ENCODE assay signal across 26 cellular contexts in genomic region chr3:154003649-154004048, GRCh38.
"Had no signal": no experiment of that assay in that cellular context is flagged by ENCODE, and none has a peak within 500 bp of the region (broad histone marks: within the 10 kb centered on the region; RNA-seq: fewer than 3 reads in every experiment).

No MANE protein-coding gene starts in this region.

- H3K36me3 ChIP-seq: ovary, right lobe of liver, sigmoid colon, suprapubic skin, tibial artery, transverse colon, upper lobe of right lung, uterus had no signal

- H2AFZ ChIP-seq: parathyroid adenoma had no signal

- H3K4me1 ChIP-seq: parathyroid adenoma, psoas muscle, right lobe of liver, sigmoid colon, suprapubic skin, testis, tibial artery, transverse colon, upper lobe of right lung, uterus had no signal

- H3K27ac ChIP-seq: ovary, parathyroid adenoma, psoas muscle, right lobe of liver, sigmoid colon, suprapubic skin, testis, tibial artery, transverse colon, upper lobe of right lung, uterus had no signal

- FAIRE-seq: small intestine had no signal

- H3K4me3 ChIP-seq: ovary, psoas muscle, right lobe of liver, sigmoid colon, suprapubic skin, testis, tibial artery, transverse colon, upper lobe of right lung, uterus had no signal

- H3K27me3 ChIP-seq: right lobe of liver, sigmoid colon, suprapubic skin, testis, tibial artery, transverse colon, upper lobe of right lung, uterus had no signal

- H3K9me3 ChIP-seq: ovary, psoas muscle, right lobe of liver, sigmoid colon, suprapubic skin, testis, tibial artery, transverse colon, upper lobe of right lung, uterus had no signal

- DNase-seq: naive thymus-derived CD8-positive, alpha-beta T cell; nephron progenitor cell; occipital lobe; ovary; posterior cingulate gyrus; psoas muscle; right cardiac atrium; sigmoid colon; small intestine; stimulated activated CD4-positive, alpha-beta T cell treated with anti-CD3 and anti-CD28 coated beads, Interleukin-15, amount 100 ng/mL, for 24 hours; stimulated activated CD4-positive, alpha-beta T cell treated with anti-CD3 and anti-CD28 coated beads, Interleukin-2, amount 100 ng/mL, for 24 hours; stimulated activated CD4-positive, alpha-beta T cell treated with anti-CD3 and anti-CD28 coated beads, Interleukin-2, amount 100 ng/mL, for 48 hours; stimulated activated CD4-positive, alpha-beta T cell treated with anti-CD3 and anti-CD28 coated beads, Interleukin-4, amount 100 ng/mL, for 4 hours; stimulated activated CD8-positive, alpha-beta memory T cell treated with anti-CD3 and anti-CD28 coated beads, Interleukin-4, amount 100 ng/mL, for 48 hours; stimulated activated naive CD4-positive, alpha-beta T cell; stimulated activated naive CD8-positive, alpha-beta T cell treated with anti-CD3 and anti-CD28 coated beads, Interleukin-15, amount 100 ng/mL, for 72 hours; stimulated activated naive CD8-positive, alpha-beta T cell treated with anti-CD3 and anti-CD28 coated beads, Interleukin-15, Interleukin-2, amounts not matched to agents 100 U/mL and 50 U/mL, for 24 hours; substantia nigra; testis; tibial artery; transverse colon; upper lobe of right lung; uterus had no signal

- H3K79me2 ChIP-seq: parathyroid adenoma had no signal

- H3K9ac ChIP-seq: parathyroid adenoma had no signal
